11 cellular contexts compared by ENCODE assay signal in the genomic region with DNA sequence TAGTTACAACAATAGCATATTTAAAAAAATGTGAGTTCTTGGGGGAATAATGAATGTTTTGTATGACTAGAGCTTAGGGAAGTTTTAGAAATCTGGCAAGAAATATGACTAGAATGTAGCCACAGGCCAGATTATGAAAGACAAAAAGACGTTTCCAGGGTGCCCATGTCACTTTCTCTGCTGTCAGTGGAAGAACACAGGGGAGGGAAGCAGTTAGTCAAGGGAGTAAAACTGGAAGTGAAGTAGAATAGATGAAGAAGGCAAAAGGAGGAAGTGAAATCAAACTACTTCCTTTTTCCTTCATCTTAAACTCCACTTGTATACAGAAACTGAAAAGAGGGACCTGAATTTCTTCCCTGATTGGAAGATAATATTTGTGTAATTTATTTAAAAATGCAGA.
DNase-seq lines count a peak whose midpoint lies in the region; ATAC-seq and TF ChIP-seq lines count a peak whose summit lies in the region.
"Had no signal": no experiment of that assay in that cellular context is flagged by ENCODE, and none has a peak within 500 bp of the region (broad histone marks: within the 10 kb centered on the region; RNA-seq: fewer than 3 reads in every experiment).

No MANE protein-coding gene starts in this region.

- DNase-seq in EH (ENCODE audit: low read depth) (peak; percentile 69), fibroblast of the aortic adventitia (ENCODE audit: low read depth) (peak; percentile 27), NCI-H128 (lab: John Stamatoyannopoulos, UW; ENCODE audit: unreplicated experiment) (no peak), Caco-2 (no peak), glomerular visceral epithelial cell (ENCODE audit: extremely low spot score) (no peak)
- no peak for DNase-seq in activated CD8-positive, alpha-beta memory T cell treated with anti-CD3 and anti-CD28 coated beads, Interleukin-2, amount 50 U/mL, for 48 hours
- DNase-seq: activated T-cell treated with anti-CD3 and anti-CD28 coated beads for 4 hours, COR-L47, NCI-H1092 had no signal

- H3K4me3 ChIP-seq in fibroblast of the aortic adventitia (ENCODE audit: low read depth, low read length), result no peak overlapping the region
- H3K4me3 ChIP-seq in Caco-2 (ENCODE audit: low read depth, low read length), result no peak overlapping the region

- POLR2A ChIA-PET in Caco-2 (lab: Charles Lee), result no interaction called here

- no peaks in the 10 kb centered on the region for H3K36me3 ChIP-seq in Caco-2 (ENCODE audit: control insufficient read depth, insufficient read depth, low read length)

- no peaks in the 10 kb centered on the region for H3K27me3 ChIP-seq in Caco-2 (replicated peaks; ENCODE audit: control insufficient read depth, insufficient read depth, low read length)

- BruUV-seq in Caco-2 (replicated peaks; lab: Mats Ljungman, UMichigan), result no TSS peak

- H3K27me3 Mint-ChIP-seq in Caco-2 (ENCODE audit: insufficient read depth, unreplicated experiment), result no peaks in the 10 kb centered on the region

- H3K4me3 Mint-ChIP-seq in Caco-2 (ENCODE audit: unreplicated experiment), result no peak overlapping the region

- no peaks in the 10 kb centered on the region for H3K36me3 Mint-ChIP-seq in Caco-2 (ENCODE audit: insufficient read depth, unreplicated experiment)

- TF ChIP-seq CTCF in fibroblast of the aortic adventitia (IDR thresholded peaks at IDR 0.05; ENCODE audit: insufficient read depth, low read length) (no peak), Caco-2 (IDR thresholded peaks at IDR 0.05; ENCODE audit: insufficient read depth in 1 of 2, low read depth in 1 of 2, low read length in 1 of 2, severe bottlenecking in 1 of 2, unreplicated experiment in 1 of 2) (no peak)

- H3K9me3 ChIP-seq in Caco-2, result peaks cover 16% of the 10 kb centered on the region

- H3K27ac Mint-ChIP-seq in Caco-2 (ENCODE audit: unreplicated experiment), result no peak overlapping the region

- peaks cover 5% of the 10 kb centered on the region for H3K4me1 Mint-ChIP-seq in Caco-2 (ENCODE audit: low read depth, unreplicated experiment)

- intact Hi-C loops in Caco-2 (cut with micrococcal nuclease; ENCODE audit: unreplicated experiment), result loop anchor here (2.0 kb wide), 1 partner anchor 13 kb away; no protein-coding TSS in a partner anchor

- CTCF ChIA-PET in Caco-2 (lab: Charles Lee), result no interaction called here

- peaks cover 15% of the 10 kb centered on the region for H3K4me1 ChIP-seq in Caco-2

- peak; percentile 81 for ATAC-seq in GM21515 (IDR thresholded peaks at IDR 0.05; ENCODE audit: unreplicated experiment)
- peak; percentile 60 for ATAC-seq in HG03575 (IDR thresholded peaks at IDR 0.05; ENCODE audit: extremely low read depth, insufficient number of reproducible peaks, low FRiP score, unreplicated experiment)

- H3K9me3 Mint-ChIP-seq in Caco-2 (ENCODE audit: unreplicated experiment), result peaks cover 21% of the 10 kb centered on the region

Comparison
In these comparisons a context has a peak if more than half of its experiments do, and no peak if none do; other contexts are left out.
1. DNase-seq: peak in EH (single experiment) and fibroblast of the aortic adventitia (single experiment); none in activated CD8-positive, alpha-beta memory T cell treated with anti-CD3 and anti-CD28 coated beads, Interleukin-2, amount 50 U/mL, for 48 hours (single experiment), NCI-H128 (single experiment), Caco-2 (0 of 2) and glomerular visceral epithelial cell (single experiment).